In the genomic region with DNA sequence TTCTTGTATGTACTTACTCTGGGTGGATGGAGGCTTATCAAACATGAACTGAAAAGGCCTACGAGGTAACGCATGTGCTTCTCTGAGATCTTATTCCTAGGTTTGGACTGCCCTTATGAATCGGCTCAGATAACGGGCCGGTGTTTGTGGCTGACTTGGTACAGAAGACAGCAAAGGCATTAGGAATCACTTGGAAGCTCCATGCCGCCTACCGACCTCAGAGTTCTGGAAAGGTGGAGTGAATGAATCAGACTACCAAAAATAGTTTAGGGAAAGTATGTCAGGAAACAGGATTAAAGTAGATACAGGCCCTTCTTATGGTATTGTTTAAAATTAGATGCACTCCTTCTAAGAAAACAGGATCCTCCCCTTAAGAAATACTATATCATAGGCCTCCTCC, we compare ENCODE assay signal across 28 cellular contexts.
"Had no signal": no experiment of that assay in that cellular context is flagged by ENCODE, and none has a peak within 500 bp of the region (broad histone marks: within the 10 kb centered on the region; RNA-seq: fewer than 3 reads in every experiment).

No MANE protein-coding gene starts in this region.

- H3K36me3 ChIP-seq: colonic mucosa, esophagus muscularis mucosa, esophagus squamous epithelium, gastrocnemius medialis, gastroesophageal sphincter, heart left ventricle, heart right ventricle had no signal

- H3K27ac ChIP-seq: colonic mucosa, coronary artery, dorsolateral prefrontal cortex, epithelial cell of prostate, esophagus muscularis mucosa, esophagus squamous epithelium, foreskin keratinocyte, gastrocnemius medialis, gastroesophageal sphincter, heart left ventricle, heart right ventricle had no signal

- H3K27ac Mint-ChIP-seq: dendritic cell treated with granulocyte-macrophage colony-stimulating factor and Interleukin-4, amounts not matched to agents 40 ng/mL and 50 ng/mL, for 4 days; effector memory CD8-positive, alpha-beta T cell; endodermal cell had no signal

- H3K4me1 Mint-ChIP-seq: endodermal cell had no signal

- H3K4me1 ChIP-seq: colonic mucosa, esophagus muscularis mucosa, esophagus squamous epithelium, foreskin keratinocyte, gastrocnemius medialis, gastroesophageal sphincter, heart left ventricle, heart right ventricle had no signal

- H3K4me3 ChIP-seq: colonic mucosa, coronary artery, dorsolateral prefrontal cortex, esophagus muscularis mucosa, esophagus squamous epithelium, gastrocnemius medialis, gastroesophageal sphincter, heart left ventricle, heart right ventricle had no signal

- H3K27me3 Mint-ChIP-seq: dendritic cell treated with granulocyte-macrophage colony-stimulating factor and Interleukin-4, amounts not matched to agents 40 ng/mL and 50 ng/mL, for 4 days; effector memory CD8-positive, alpha-beta T cell had no signal

- H3K27me3 ChIP-seq: colonic mucosa, dorsolateral prefrontal cortex, esophagus muscularis mucosa, esophagus squamous epithelium, foreskin keratinocyte, gastrocnemius medialis, gastroesophageal sphincter, heart left ventricle, heart right ventricle had no signal

- ATAC-seq: effector memory CD8-positive, alpha-beta T cell; esophagus mucosa; foreskin keratinocyte; gastrocnemius medialis; gastroesophageal sphincter; heart left ventricle; heart right ventricle had no signal

- DNase-seq: colonic mucosa; cortex of kidney; dermis blood vessel endothelial cell; dorsolateral prefrontal cortex; effector CD4-positive, alpha-beta T cell; effector CD8-positive, alpha-beta T cell; effector memory CD4-positive, alpha-beta T cell; effector memory CD8-positive, alpha-beta T cell; endodermal cell; erythroblast; esophagus squamous epithelium; foreskin fibroblast; foreskin keratinocyte; foreskin melanocyte; gastrocnemius medialis; glutamatergic neuron; heart left ventricle; heart right ventricle had no signal

- H3K4me3 Mint-ChIP-seq: dendritic cell treated with granulocyte-macrophage colony-stimulating factor and Interleukin-4, amounts not matched to agents 40 ng/mL and 50 ng/mL, for 4 days; effector memory CD8-positive, alpha-beta T cell; endodermal cell had no signal

- H3K9me3 ChIP-seq: colonic mucosa, esophagus muscularis mucosa, gastrocnemius medialis, gastroesophageal sphincter had no signal

- FAIRE-seq: colon, endometrium, endothelial cell of umbilical vein, frontal cortex had no signal
